ENCODE assay signal across 8 cellular contexts in the genomic region with DNA sequence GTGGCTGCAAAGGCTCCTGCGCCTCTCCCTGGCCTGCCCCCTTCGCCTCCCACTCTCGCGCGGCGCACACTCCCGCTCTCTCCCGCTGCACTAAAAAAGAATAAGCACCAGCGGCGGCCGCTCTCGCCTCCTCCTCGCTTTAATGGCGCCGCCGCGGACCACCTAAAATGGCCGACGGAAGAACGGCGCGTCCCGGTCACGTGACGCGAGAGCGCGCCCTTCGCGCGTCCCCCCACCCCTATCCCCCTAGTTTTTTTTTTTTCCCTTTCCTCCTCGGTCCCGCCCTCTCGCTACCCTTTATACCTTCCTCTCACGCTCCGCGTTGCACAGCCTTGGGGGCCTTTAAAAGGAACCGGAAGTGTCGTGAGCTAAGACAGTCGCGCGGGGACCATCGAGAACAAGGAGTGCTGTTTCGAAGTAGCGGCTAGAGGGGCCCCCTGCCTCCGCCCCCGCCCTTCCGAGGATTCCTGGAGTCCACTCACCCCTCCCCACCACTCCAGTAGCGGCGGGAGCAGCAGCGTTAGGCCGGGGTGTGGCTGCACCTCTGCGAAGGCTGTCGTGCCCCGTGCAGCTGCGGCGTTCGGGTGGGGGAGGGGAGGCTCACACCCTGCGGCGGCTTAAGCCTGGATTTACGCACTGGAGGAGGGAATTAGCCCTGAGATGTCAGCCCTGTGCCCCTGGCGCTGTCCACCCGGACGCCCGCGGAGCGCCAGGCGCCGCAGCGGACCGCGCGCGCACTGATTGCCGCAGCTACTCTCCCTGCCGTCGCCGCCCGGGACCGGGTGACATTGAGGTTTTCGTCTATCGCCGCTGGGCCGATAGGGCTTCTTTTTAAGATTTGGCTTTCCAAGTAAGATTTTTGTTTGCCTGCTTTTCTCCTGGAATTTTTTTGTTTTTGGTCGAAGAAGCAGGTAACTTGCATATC. TPM values are rescaled to one million over a fixed set of nuclear protein-coding genes. Genes with fewer than 3 reads are reported as not detected.
DNase-seq lines count a peak whose midpoint lies in the region; ATAC-seq and TF ChIP-seq lines count a peak whose summit lies in the region.

A gene with protein sequence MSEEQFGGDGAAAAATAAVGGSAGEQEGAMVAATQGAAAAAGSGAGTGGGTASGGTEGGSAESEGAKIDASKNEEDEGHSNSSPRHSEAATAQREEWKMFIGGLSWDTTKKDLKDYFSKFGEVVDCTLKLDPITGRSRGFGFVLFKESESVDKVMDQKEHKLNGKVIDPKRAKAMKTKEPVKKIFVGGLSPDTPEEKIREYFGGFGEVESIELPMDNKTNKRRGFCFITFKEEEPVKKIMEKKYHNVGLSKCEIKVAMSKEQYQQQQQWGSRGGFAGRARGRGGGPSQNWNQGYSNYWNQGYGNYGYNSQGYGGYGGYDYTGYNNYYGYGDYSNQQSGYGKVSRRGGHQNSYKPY (minus strand): TSS at position 176 of the 925 bp plus-strand sequence. CDS start 313 bp downstream, outside the sequence.

- ATAC-seq in HG02571 (IDR thresholded peaks at IDR 0.05; ENCODE audit: unreplicated experiment) = peak; percentile 96

- H3K9me3 ChIP-seq in SK-N-SH = no peaks in the 10 kb centered on the region

- peaks cover 87% of the 10 kb centered on the region for H3K79me2 ChIP-seq in SK-N-SH (ENCODE audit: insufficient read depth)

- peak within 1 kb of the TSS; percentile 75 to 89 for H3K4me3 ChIP-seq in SK-N-SH (ENCODE audit: low read depth in 2 of 2, low read length in 1 of 2)

- TF ChIP-seq RAD21 in SK-N-SH (IDR thresholded peaks at IDR 0.05; ENCODE audit: low read length) = no peak

- H3K36me3 ChIP-seq in SK-N-SH (replicated peaks in 1 of 2; ENCODE audit: control insufficient read depth in 1 of 2, insufficient read depth in 2 of 2, low read length in 1 of 2) = peaks cover 21 to 28% of the 10 kb centered on the region in 2 experiments

- H3K9ac ChIP-seq in SK-N-SH = peak within 1 kb of the TSS; percentile 98

- peaks cover 46% of the 10 kb centered on the region for H4K20me1 ChIP-seq in SK-N-SH (ENCODE audit: insufficient read depth)

- TF ChIP-seq EP300 in SK-N-SH (IDR thresholded peaks at IDR 0.05; ENCODE audit: borderline replicate concordance in 1 of 2, low read depth in 1 of 2, low read length in 1 of 2) = peak in 1 of 2 experiments; percentile 34; a peak in 2 of 4 replicates

- H3K27ac ChIP-seq in SK-N-SH (ENCODE audit: low read depth in 2 of 2, low read length in 1 of 2) = peak within 1 kb of the TSS; percentile 96

- H3K4me1 ChIP-seq in SK-N-SH (ENCODE audit: control insufficient read depth in 1 of 2, insufficient read depth in 2 of 2, low read depth in 1 of 2, low read length in 1 of 2) = peaks cover 9 to 12% of the 10 kb centered on the region in 2 experiments; a peak in 3 of 4 replicates

- TF ChIP-seq CTCF in SK-N-SH (IDR thresholded peaks at IDR 0.05) = no peak; the same call in 1 of the 2 replicates

- DNase-seq in GM04504 (ENCODE audit: low read depth) (peak; percentile 99), NCI-H1048 (lab: John Stamatoyannopoulos, UW) (peak; percentile 99), SK-N-SH (peak; percentile 97), germinal center (ENCODE audit: low spot score) (peak; percentile 95), non-pigmented ciliary epithelial cell (ENCODE audit: low read depth) (peak; percentile 97), superior temporal gyrus (ENCODE audit: extremely low spot score) (peak; percentile 98)
- DNase-seq in activated naive CD4-positive, alpha-beta T cell treated with anti-CD3 and anti-CD28 coated beads, Interleukin-2, amount 50 U/mL, for 16 hours = peak; percentile 90

- WGBS in SK-N-SH (ENCODE audit: low lambda C conversion rate) = under 1% methylated on average over 65 of the region's 85 CpGs

- no peaks in the 10 kb centered on the region for H3K9me2 ChIP-seq in SK-N-SH

- peak within 1 kb of the TSS; percentile 75 for H2AFZ ChIP-seq in SK-N-SH (ENCODE audit: low read depth)

- H3F3A ChIP-seq in SK-N-SH (replicated peaks; ENCODE audit: insufficient read depth) = peaks cover 12% of the 10 kb centered on the region

- H3K4me2 ChIP-seq in SK-N-SH = peak within 1 kb of the TSS; percentile 96

- no peaks in the 10 kb centered on the region for H3K27me3 ChIP-seq in SK-N-SH (ENCODE audit: insufficient read depth)

- CTCF ChIA-PET in SK-N-SH (lab: Yijun Ruan, JAX) = interaction anchor here (1.4 kb wide), 2 partner anchors 31 to 55 kb away, joined by 4 to 8 read pairs; a partner anchor contains a TSS

- POLR2A ChIA-PET in SK-N-SH (lab: Yijun Ruan, JAX) = interaction anchor here (0.7 to 1.4 kb wide), 7 partner anchors 16 to 661 kb away, joined by 3 to 44 read pairs (median 3); a partner anchor contains a TSS

TF ChIP-seq in SK-N-SH, 30 proteins besides CTCF, POLR2A, EP300 and RAD21 (continues in another document):
- TF ChIP-seq RFX5 (IDR thresholded peaks at IDR 0.05; ENCODE audit: low read length) = peak; percentile 67; the same call in 1 of the 2 replicates
- TF ChIP-seq CHD2 (IDR thresholded peaks at IDR 0.05; ENCODE audit: low read length, partially characterized antibody) = peak; percentile 79
- TF ChIP-seq, protein P1, sequence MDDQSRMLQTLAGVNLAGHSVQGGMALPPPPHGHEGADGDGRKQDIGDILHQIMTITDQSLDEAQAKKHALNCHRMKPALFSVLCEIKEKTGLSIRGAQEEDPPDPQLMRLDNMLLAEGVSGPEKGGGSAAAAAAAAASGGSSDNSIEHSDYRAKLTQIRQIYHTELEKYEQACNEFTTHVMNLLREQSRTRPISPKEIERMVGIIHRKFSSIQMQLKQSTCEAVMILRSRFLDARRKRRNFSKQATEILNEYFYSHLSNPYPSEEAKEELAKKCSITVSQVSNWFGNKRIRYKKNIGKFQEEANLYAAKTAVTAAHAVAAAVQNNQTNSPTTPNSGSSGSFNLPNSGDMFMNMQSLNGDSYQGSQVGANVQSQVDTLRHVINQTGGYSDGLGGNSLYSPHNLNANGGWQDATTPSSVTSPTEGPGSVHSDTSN (IDR thresholded peaks at IDR 0.05) = peak; percentile 28; the same call in 1 of the 2 replicates
- TF ChIP-seq FOSL2 (IDR thresholded peaks at IDR 0.05; ENCODE audit: borderline replicate concordance, low read depth) = no peak
- TF ChIP-seq, protein P2, sequence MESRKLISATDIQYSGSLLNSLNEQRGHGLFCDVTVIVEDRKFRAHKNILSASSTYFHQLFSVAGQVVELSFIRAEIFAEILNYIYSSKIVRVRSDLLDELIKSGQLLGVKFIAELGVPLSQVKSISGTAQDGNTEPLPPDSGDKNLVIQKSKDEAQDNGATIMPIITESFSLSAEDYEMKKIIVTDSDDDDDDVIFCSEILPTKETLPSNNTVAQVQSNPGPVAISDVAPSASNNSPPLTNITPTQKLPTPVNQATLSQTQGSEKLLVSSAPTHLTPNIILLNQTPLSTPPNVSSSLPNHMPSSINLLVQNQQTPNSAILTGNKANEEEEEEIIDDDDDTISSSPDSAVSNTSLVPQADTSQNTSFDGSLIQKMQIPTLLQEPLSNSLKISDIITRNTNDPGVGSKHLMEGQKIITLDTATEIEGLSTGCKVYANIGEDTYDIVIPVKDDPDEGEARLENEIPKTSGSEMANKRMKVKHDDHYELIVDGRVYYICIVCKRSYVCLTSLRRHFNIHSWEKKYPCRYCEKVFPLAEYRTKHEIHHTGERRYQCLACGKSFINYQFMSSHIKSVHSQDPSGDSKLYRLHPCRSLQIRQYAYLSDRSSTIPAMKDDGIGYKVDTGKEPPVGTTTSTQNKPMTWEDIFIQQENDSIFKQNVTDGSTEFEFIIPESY (IDR thresholded peaks at IDR 0.05; ENCODE audit: borderline replicate concordance, low read depth) = peak; percentile 83
- peak; percentile 60; the same call in 1 of the 2 replicates for TF ChIP-seq RCOR1 (IDR thresholded peaks at IDR 0.05; ENCODE audit: low read length)
- peak; percentile 27; the same call in 1 of the 2 replicates for TF ChIP-seq NRF1 (IDR thresholded peaks at IDR 0.05; ENCODE audit: low read depth, low read length)
- peak; percentile 84 for TF ChIP-seq POLR2AphosphoS5 (IDR thresholded peaks at IDR 0.05; ENCODE audit: low read depth, low read length)
- peak; percentile 85 for TF ChIP-seq TEAD4 (IDR thresholded peaks at IDR 0.05; ENCODE audit: borderline replicate concordance, insufficient read depth)
- peak; percentile 15; the same call in 1 of the 2 replicates for TF ChIP-seq FOXJ3 (CRISPR knock-in tag; IDR thresholded peaks at IDR 0.05)
- TF ChIP-seq SMC3 (IDR thresholded peaks at IDR 0.05; ENCODE audit: low read depth, low read length) = no peak
- peak; percentile 54 for TF ChIP-seq TCF12 (IDR thresholded peaks at IDR 0.05)
- TF ChIP-seq, protein P3, sequence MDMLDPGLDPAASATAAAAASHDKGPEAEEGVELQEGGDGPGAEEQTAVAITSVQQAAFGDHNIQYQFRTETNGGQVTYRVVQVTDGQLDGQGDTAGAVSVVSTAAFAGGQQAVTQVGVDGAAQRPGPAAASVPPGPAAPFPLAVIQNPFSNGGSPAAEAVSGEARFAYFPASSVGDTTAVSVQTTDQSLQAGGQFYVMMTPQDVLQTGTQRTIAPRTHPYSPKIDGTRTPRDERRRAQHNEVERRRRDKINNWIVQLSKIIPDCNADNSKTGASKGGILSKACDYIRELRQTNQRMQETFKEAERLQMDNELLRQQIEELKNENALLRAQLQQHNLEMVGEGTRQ (IDR thresholded peaks at IDR 0.05; ENCODE audit: borderline replicate concordance, low read depth, low read length) = peak; percentile 88

RNA-seq across cellular contexts. Expression of the gene that starts here (rescaled TPM):
- 128 and 286 TPM in 2 replicates for polyA plus RNA-seq in SK-N-SH (2012; rRNA removed)
- polyA plus RNA-seq in SK-N-SH (2012; cell fraction: cytosol; rRNA removed) = 214 and 242 TPM in 2 replicates
- polyA plus RNA-seq in SK-N-SH (2012; cell fraction: nucleus; rRNA removed) = 589 and 618 TPM in 2 replicates

Comparison
In these comparisons a context has a peak if more than half of its experiments do, and no peak if none do; other contexts are left out.
1. Peak in every context shown above with its lines: DNase-seq, ATAC-seq, H3K4me3 ChIP-seq and H3K27ac ChIP-seq.